In the genomic region with DNA sequence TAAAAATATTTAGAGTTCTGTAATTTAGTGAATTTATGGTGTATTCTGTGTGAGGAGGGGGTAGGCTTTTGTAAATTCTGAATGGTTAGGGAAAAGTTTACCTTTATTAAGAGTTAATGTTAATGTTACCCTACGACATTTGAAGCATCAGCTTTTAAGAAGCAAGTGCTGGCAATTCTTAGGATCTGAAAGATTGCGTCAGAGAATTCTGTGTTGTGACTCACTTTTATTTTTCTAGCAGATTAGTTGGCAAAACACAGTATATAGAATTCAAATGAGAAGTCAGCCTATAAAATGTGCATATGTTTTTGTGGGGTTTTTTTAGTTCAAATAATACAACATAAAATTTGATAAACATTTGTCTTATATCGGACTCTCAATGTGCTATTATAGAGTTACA, we compare ENCODE assay signal across 11 cellular contexts.
DNase-seq lines count a peak whose midpoint lies in the region; FAIRE-seq and TF ChIP-seq lines count a peak whose summit lies in the region.
"Had no signal": no experiment of that assay in that cellular context is flagged by ENCODE, and none has a peak within 500 bp of the region (broad histone marks: within the 10 kb centered on the region; RNA-seq: fewer than 3 reads in every experiment).

No MANE protein-coding gene starts in this region.

- no peak overlapping the region for H3K4me2 ChIP-seq in hepatocyte

- H3K9me3 ChIP-seq in adipocyte (ENCODE audit: control insufficient read depth, low read length) (no peaks in the 10 kb centered on the region), hepatocyte (ENCODE audit: low read depth) (no peaks in the 10 kb centered on the region), Peyer's patch (no peaks in the 10 kb centered on the region), WERI-Rb-1 (ENCODE audit: severe bottlenecking) (no peaks in the 10 kb centered on the region)
- H3K9me3 ChIP-seq: adrenal gland had no signal

- H3K9me2 ChIP-seq in hepatocyte (replicated peaks; ENCODE audit: insufficient read depth): no peaks in the 10 kb centered on the region

- TF ChIP-seq CTCF in hepatocyte (IDR thresholded peaks at IDR 0.05; ENCODE audit: poor library complexity) (no peak), Peyer's patch (IDR thresholded peaks at IDR 0.05) (no peak), WERI-Rb-1 (IDR thresholded peaks at IDR 0.05; ENCODE audit: low read depth, low read length) (no peak), lower leg skin (IDR thresholded peaks at IDR 0.05) (no peak)

- intact Hi-C loops in lower leg skin (cut with DNase I; ENCODE audit: low total_unique reads): no loop called here

- DNase-seq in HCEC 1CT (peak; percentile 74), adipocyte (ENCODE audit: low read depth) (peak; percentile 92), hepatocyte (ENCODE audit: low spot score) (peak; percentile 17), Peyer's patch (no peak), WERI-Rb-1 (no peak), lower leg skin (ENCODE audit: low spot score in 2 of 2) (no peak), hippocampal formation (lab: John Stamatoyannopoulos, UW) (no peak)
- DNase-seq: adrenal gland, Calu3, NCI-H2029 had no signal

- TF ChIP-seq POLR2A in Peyer's patch (IDR thresholded peaks at IDR 0.05): no peak
- no peak for TF ChIP-seq POLR2A in lower leg skin (IDR thresholded peaks at IDR 0.05)

- 79% methylated on average over 3 of the region's 3 CpGs for WGBS in hepatocyte (ENCODE audit: low lambda C conversion rate, missing lambda C conversion rate)
- WGBS in lower leg skin, 2 donors: 37 to 41% methylated on average over 3 of the region's 3 CpGs

- H3K27ac ChIP-seq in hepatocyte: peak overlapping the region; percentile 26
- H3K27ac ChIP-seq in Peyer's patch: no peak overlapping the region
- no peak overlapping the region for H3K27ac ChIP-seq in WERI-Rb-1

- peaks cover 71% of the 10 kb centered on the region for H3K79me2 ChIP-seq in hepatocyte

- peaks cover 12% of the 10 kb centered on the region for H4K20me1 ChIP-seq in hepatocyte (ENCODE audit: insufficient read depth, poor library complexity, severe bottlenecking)

- peaks cover 50% of the 10 kb centered on the region for H3K4me1 ChIP-seq in adipocyte (ENCODE audit: control insufficient read depth, insufficient read depth, low read length)
- H3K4me1 ChIP-seq in hepatocyte (ENCODE audit: insufficient read depth): peaks cover 4% of the 10 kb centered on the region
- peaks cover 0 to 5% (median 0%) of the 10 kb centered on the region in 4 donors for H3K4me1 ChIP-seq in Peyer's patch

- peak; percentile 3 for FAIRE-seq in A204.1 (lab: Jason Lieb, UNC)

- H3K9ac ChIP-seq in adipocyte (ENCODE audit: low read length): peak overlapping the region; percentile 66

- no peak overlapping the region for H2AFZ ChIP-seq in hepatocyte

- H3K36me3 ChIP-seq in adipocyte (ENCODE audit: control insufficient read depth, insufficient read depth, low read length, severe bottlenecking): no peaks in the 10 kb centered on the region
- no peaks in the 10 kb centered on the region for H3K36me3 ChIP-seq in hepatocyte (replicated peaks; ENCODE audit: insufficient read depth, low read depth)
- peaks cover 0 to under 1% (median 0%) of the 10 kb centered on the region in 3 donors for H3K36me3 ChIP-seq in Peyer's patch
- peaks cover 7% of the 10 kb centered on the region for H3K36me3 ChIP-seq in WERI-Rb-1
- H3K36me3 ChIP-seq: adrenal gland had no signal

- H3K27me3 ChIP-seq in adipocyte (replicated peaks; ENCODE audit: control insufficient read depth, insufficient read depth, low read length): no peaks in the 10 kb centered on the region
- H3K27me3 ChIP-seq in hepatocyte: no peaks in the 10 kb centered on the region
- H3K27me3 ChIP-seq in Peyer's patch: no peaks in the 10 kb centered on the region
- no peaks in the 10 kb centered on the region for H3K27me3 ChIP-seq in WERI-Rb-1 (ENCODE audit: insufficient read depth, low read depth, severe bottlenecking)
- H3K27me3 ChIP-seq: adrenal gland had no signal

- H3K4me3 ChIP-seq in adipocyte (ENCODE audit: low read length) (peak overlapping the region; percentile 61), hepatocyte (no peak overlapping the region), Peyer's patch (no peak overlapping the region), WERI-Rb-1 (ENCODE audit: low read depth, low read length) (no peak overlapping the region), lower leg skin (ENCODE audit: low read depth, poor library complexity, severe bottlenecking) (no peak overlapping the region)

Comparison
In these comparisons a context has a peak if more than half of its experiments do, and no peak if none do; other contexts are left out.
1. DNase-seq: peak in HCEC 1CT (single experiment), adipocyte (single experiment) and hepatocyte (single experiment); none in Peyer's patch (0 of 3), WERI-Rb-1 (single experiment), lower leg skin (0 of 2) and hippocampal formation (0 of 2).